Comparison of ENCODE assay signal across 14 cellular contexts in genomic region chr12:131735153-131735456, GRCh38. TPM values are rescaled to one million over a fixed set of nuclear protein-coding genes. Genes with fewer than 3 reads are reported as not detected.
DNase-seq lines count a peak whose midpoint lies in the region; ATAC-seq lines count a peak whose summit lies in the region.
"Had no signal": no experiment of that assay in that cellular context is flagged by ENCODE, and none has a peak within 500 bp of the region (broad histone marks: within the 10 kb centered on the region; RNA-seq: fewer than 3 reads in every experiment).

No MANE protein-coding gene starts in this region.

- peaks cover 1% of the 10 kb centered on the region for H3K9me3 ChIP-seq in trophoblast cell (ENCODE audit: insufficient read depth, low read depth, low read length)
- H3K9me3 ChIP-seq: BLaER1, Caco-2 had no signal

- no peak overlapping the region for H2BK5ac ChIP-seq in trophoblast cell (ENCODE audit: low read depth, low read length, poor library complexity)

- no CpG with 5 or more reads among the region's 10 CpGs for WGBS in trophoblast cell (ENCODE audit: extremely low coverage, insufficient coverage, insufficient read length)

- peak; percentile 63 for ATAC-seq in activated T-helper 17 cell treated with anti-CD3 and anti-CD28 coated beads, Interleukin-2, amount 50 U/mL, for 72 hours (replicated peaks)

- H3K4me1 Mint-ChIP-seq in activated CD4-positive, alpha-beta memory T cell treated with anti-CD3 and anti-CD28 coated beads for 36 hours (ENCODE audit: low read depth) = no peaks in the 10 kb centered on the region
- H3K4me1 Mint-ChIP-seq in activated CD4-positive, alpha-beta memory T cell treated with anti-CD3 and anti-CD28 coated beads, Interleukin-2, amount 10 ng/mL, durations not matched to agents 7 days and 5 days = no peaks in the 10 kb centered on the region
- H3K4me1 Mint-ChIP-seq in activated T-helper 17 cell treated with anti-CD3 and anti-CD28 coated beads, Interleukin-2, amount 50 U/mL, for 72 hours = no peaks in the 10 kb centered on the region
- H3K4me1 Mint-ChIP-seq: CD8-positive, alpha-beta memory T cell had no signal

- H3K18ac ChIP-seq in trophoblast cell (ENCODE audit: low read length) = no peak overlapping the region

- peak; percentile 37 for DNase-seq in activated CD4-positive, alpha-beta memory T cell treated with anti-CD3 and anti-CD28 coated beads for 36 hours
- no peak for DNase-seq in activated CD4-positive, alpha-beta memory T cell treated with anti-CD3 and anti-CD28 coated beads, Interleukin-2, amount 10 ng/mL, durations not matched to agents 7 days and 5 days
- DNase-seq in H7 (peak; percentile 19), trophoblast cell (no peak), NCI-H2029 treated with DMSO at 0.1 percent for 48 hours (lab: John Stamatoyannopoulos, UW) (no peak), hippocampal formation (lab: John Stamatoyannopoulos, UW) (no peak)
- DNase-seq: 8988T; AML-193; Caco-2; CD8-positive, alpha-beta memory T cell; DND-41; GDM1 had no signal

- no peaks in the 10 kb centered on the region for H3K27me3 Mint-ChIP-seq in activated CD4-positive, alpha-beta memory T cell treated with anti-CD3 and anti-CD28 coated beads for 36 hours
- H3K27me3 Mint-ChIP-seq in activated CD4-positive, alpha-beta memory T cell treated with anti-CD3 and anti-CD28 coated beads, Interleukin-2, amount 10 ng/mL, durations not matched to agents 7 days and 5 days = no peaks in the 10 kb centered on the region
- H3K27me3 Mint-ChIP-seq in activated T-helper 17 cell treated with anti-CD3 and anti-CD28 coated beads, Interleukin-2, amount 50 U/mL, for 72 hours = no peaks in the 10 kb centered on the region
- H3K27me3 Mint-ChIP-seq: CD8-positive, alpha-beta memory T cell had no signal

- no peak overlapping the region for H3K4me3 Mint-ChIP-seq in activated CD4-positive, alpha-beta memory T cell treated with anti-CD3 and anti-CD28 coated beads for 36 hours
- H3K4me3 Mint-ChIP-seq in activated CD4-positive, alpha-beta memory T cell treated with anti-CD3 and anti-CD28 coated beads, Interleukin-2, amount 10 ng/mL, durations not matched to agents 7 days and 5 days = no peak overlapping the region
- H3K4me3 Mint-ChIP-seq in activated T-helper 17 cell treated with anti-CD3 and anti-CD28 coated beads, Interleukin-2, amount 50 U/mL, for 72 hours = no peak overlapping the region
- H3K4me3 Mint-ChIP-seq: CD8-positive, alpha-beta memory T cell had no signal

- H3K27me3 ChIP-seq in H7 (ENCODE audit: control insufficient read depth, insufficient read depth, low read length) (no peaks in the 10 kb centered on the region), trophoblast cell (ENCODE audit: insufficient read depth, low read length) (no peaks in the 10 kb centered on the region)
- H3K27me3 ChIP-seq: BLaER1 had no signal

- peaks cover 2 to 7% of the 10 kb centered on the region in 2 experiments for H3K4me1 ChIP-seq in trophoblast cell (ENCODE audit: control insufficient read depth in 1 of 2, insufficient read depth in 2 of 2, low read length in 2 of 2)
- H3K4me1 ChIP-seq: BLaER1 had no signal

- H4K91ac ChIP-seq in trophoblast cell (ENCODE audit: low read depth, low read length) = no peak overlapping the region

- intact Hi-C loops in activated CD4-positive, alpha-beta memory T cell treated with anti-CD3 and anti-CD28 coated beads for 36 hours (cut with micrococcal nuclease) = no loop called here

- H3K79me2 ChIP-seq in trophoblast cell (ENCODE audit: control insufficient read depth, insufficient read depth, low read length, poor library complexity) = no peaks in the 10 kb centered on the region

- H2AK5ac ChIP-seq in trophoblast cell (ENCODE audit: low read length) = no peak overlapping the region

- H4K8ac ChIP-seq in trophoblast cell (ENCODE audit: low read depth, low read length) = no peak overlapping the region

- peak overlapping the region; percentile 30 for H3K27ac ChIP-seq in trophoblast cell (ENCODE audit: low read depth, low read length)
- H3K27ac ChIP-seq: BLaER1 had no signal

- H4K12ac ChIP-seq in trophoblast cell (ENCODE audit: low read depth, low read length) = peak overlapping the region; percentile 55

- no peak overlapping the region for H3K23ac ChIP-seq in trophoblast cell (ENCODE audit: low read length)

- H3K9ac ChIP-seq in trophoblast cell (ENCODE audit: low read length) = no peak overlapping the region
- H3K9ac ChIP-seq: BLaER1 had no signal

- POLR2A ChIA-PET in activated CD4-positive, alpha-beta memory T cell treated with anti-CD3 and anti-CD28 coated beads for 36 hours (lab: Charles Lee) = no interaction called here
- POLR2A ChIA-PET in activated CD4-positive, alpha-beta memory T cell treated with anti-CD3 and anti-CD28 coated beads, Interleukin-2, amount 10 ng/mL, durations not matched to agents 7 days and 5 days (lab: Charles Lee) = no interaction called here

- no peak overlapping the region for H2BK12ac ChIP-seq in trophoblast cell (ENCODE audit: low read length)

- no peak overlapping the region for H2BK120ac ChIP-seq in trophoblast cell (ENCODE audit: insufficient read depth, low read length, poor library complexity)

- no peak overlapping the region for H3K4me2 ChIP-seq in trophoblast cell (ENCODE audit: low read length)
- H3K4me2 ChIP-seq: BLaER1 had no signal

- H2AFZ ChIP-seq in trophoblast cell (ENCODE audit: insufficient read depth, low read length, poor library complexity) = no peak overlapping the region

- CTCF ChIA-PET in activated CD4-positive, alpha-beta memory T cell treated with anti-CD3 and anti-CD28 coated beads for 36 hours (lab: Charles Lee) = interaction anchor here (5.1 kb wide), 1 partner anchor 20 kb away, joined by 19 read pairs; no protein-coding TSS in a partner anchor
- CTCF ChIA-PET in activated CD4-positive, alpha-beta memory T cell treated with anti-CD3 and anti-CD28 coated beads, Interleukin-2, amount 10 ng/mL, durations not matched to agents 7 days and 5 days (lab: Charles Lee) = interaction anchor here (2.0 kb wide), 1 partner anchor 20 kb away, joined by 5 read pairs; no protein-coding TSS in a partner anchor

- peaks cover 9% of the 10 kb centered on the region for H3K79me1 ChIP-seq in trophoblast cell (ENCODE audit: low read length)

- H3K14ac ChIP-seq in trophoblast cell (ENCODE audit: low read length) = no peak overlapping the region

- H3K36me3 ChIP-seq in H7 (replicated peaks; ENCODE audit: control insufficient read depth, insufficient read depth, low read length) = peaks cover 22% of the 10 kb centered on the region
- peaks cover 42 to 45% of the 10 kb centered on the region in 2 experiments for H3K36me3 ChIP-seq in trophoblast cell (ENCODE audit: control insufficient read depth in 1 of 2, insufficient read depth in 2 of 2, low read length in 2 of 2)

- H3K4me3 ChIP-seq in H7 (ENCODE audit: insufficient read depth, low read depth, low read length) = no peak overlapping the region
- no peak overlapping the region for H3K4me3 ChIP-seq in trophoblast cell (ENCODE audit: low read depth, low read length)
- H3K4me3 ChIP-seq: BLaER1 had no signal

- H3K4ac ChIP-seq in trophoblast cell (ENCODE audit: low read depth, low read length) = no peak overlapping the region

- H3K9me3 Mint-ChIP-seq in activated CD4-positive, alpha-beta memory T cell treated with anti-CD3 and anti-CD28 coated beads for 36 hours = no peaks in the 10 kb centered on the region
- no peaks in the 10 kb centered on the region for H3K9me3 Mint-ChIP-seq in activated CD4-positive, alpha-beta memory T cell treated with anti-CD3 and anti-CD28 coated beads, Interleukin-2, amount 10 ng/mL, durations not matched to agents 7 days and 5 days
- no peaks in the 10 kb centered on the region for H3K9me3 Mint-ChIP-seq in activated T-helper 17 cell treated with anti-CD3 and anti-CD28 coated beads, Interleukin-2, amount 50 U/mL, for 72 hours
- H3K9me3 Mint-ChIP-seq: CD8-positive, alpha-beta memory T cell had no signal

- no peak overlapping the region for H3K27ac Mint-ChIP-seq in activated CD4-positive, alpha-beta memory T cell treated with anti-CD3 and anti-CD28 coated beads for 36 hours
- no peak overlapping the region for H3K27ac Mint-ChIP-seq in activated CD4-positive, alpha-beta memory T cell treated with anti-CD3 and anti-CD28 coated beads, Interleukin-2, amount 10 ng/mL, durations not matched to agents 7 days and 5 days
- H3K27ac Mint-ChIP-seq in activated T-helper 17 cell treated with anti-CD3 and anti-CD28 coated beads, Interleukin-2, amount 50 U/mL, for 72 hours = no peak overlapping the region

- peaks cover 29% of the 10 kb centered on the region for H3K36me3 Mint-ChIP-seq in activated CD4-positive, alpha-beta memory T cell treated with anti-CD3 and anti-CD28 coated beads for 36 hours
- H3K36me3 Mint-ChIP-seq in activated CD4-positive, alpha-beta memory T cell treated with anti-CD3 and anti-CD28 coated beads, Interleukin-2, amount 10 ng/mL, durations not matched to agents 7 days and 5 days (ENCODE audit: low read depth) = peaks cover 49% of the 10 kb centered on the region
- H3K36me3 Mint-ChIP-seq in activated T-helper 17 cell treated with anti-CD3 and anti-CD28 coated beads, Interleukin-2, amount 50 U/mL, for 72 hours (ENCODE audit: low read depth) = peaks cover 95% of the 10 kb centered on the region

RNA-seq across cellular contexts. Expression of gene SFSWAP, which starts 24.2 kb away (rescaled TPM):
- total RNA-seq in activated CD4-positive, alpha-beta memory T cell treated with anti-CD3 and anti-CD28 coated beads for 36 hours = 10 to 100 TPM; 42.1 to 44.3 TPM
- total RNA-seq in activated CD4-positive, alpha-beta memory T cell treated with anti-CD3 and anti-CD28 coated beads, Interleukin-2, amount 10 ng/mL, durations not matched to agents 7 days and 5 days = 10 to 100 TPM; 43.7 to 48.0 TPM
- total RNA-seq in H7 (2014; rRNA removed; shearing (Covaris generic)) = 33.4 and 43.2 TPM in 2 replicates
- 10 to 100 TPM; 44.7 to 55.8 TPM for total RNA-seq in activated T-helper 17 cell treated with anti-CD3 and anti-CD28 coated beads, Interleukin-2, amount 50 U/mL, for 72 hours
- polyA plus RNA-seq in trophoblast cell (2013) = 38.0 and 38.5 TPM in 2 replicates

Comparison
In these comparisons a context has a peak if more than half of its experiments do, and no peak if none do; other contexts are left out.
1. DNase-seq: peak in activated CD4-positive, alpha-beta memory T cell treated with anti-CD3 and anti-CD28 coated beads for 36 hours (single experiment) and H7 (single experiment); none in activated CD4-positive, alpha-beta memory T cell treated with anti-CD3 and anti-CD28 coated beads, Interleukin-2, amount 10 ng/mL, durations not matched to agents 7 days and 5 days (single experiment), trophoblast cell (0 of 2), NCI-H2029 treated with DMSO at 0.1 percent for 48 hours (single experiment) and hippocampal formation (0 of 2).